ENCODE assay signal across 7 cellular contexts in the genomic region with DNA sequence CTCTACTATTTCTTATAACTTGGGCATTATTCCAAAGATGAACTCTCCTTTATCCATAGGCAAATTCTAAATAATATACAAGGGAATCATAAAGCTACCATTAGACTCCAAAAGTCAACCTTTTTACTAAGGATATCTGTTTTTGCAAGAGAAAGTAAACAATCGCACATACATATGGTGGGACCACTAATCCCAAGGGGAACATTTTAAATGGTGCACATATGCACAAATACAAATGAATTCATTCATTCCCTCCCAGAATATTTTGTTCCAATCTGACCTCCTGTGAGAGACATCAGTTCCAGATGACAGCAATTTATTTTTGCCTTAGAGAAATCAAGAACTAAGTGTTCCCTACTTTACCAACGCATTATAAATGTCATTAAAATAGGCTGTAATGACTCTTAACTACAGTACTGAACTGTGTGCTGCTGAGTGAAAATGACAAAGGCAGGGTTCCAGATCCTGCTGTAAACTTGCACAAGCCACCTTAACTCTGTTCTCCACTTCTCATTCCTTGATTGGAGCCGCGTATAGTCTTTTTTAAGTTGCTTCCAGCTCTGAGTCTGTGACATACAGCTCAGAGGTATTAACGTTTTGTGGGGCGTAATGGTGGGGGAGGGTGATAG. TPM values are rescaled to one million over a fixed set of nuclear protein-coding genes. Genes with fewer than 3 reads are reported as not detected.
DNase-seq lines count a peak whose midpoint lies in the region; ATAC-seq and TF ChIP-seq lines count a peak whose summit lies in the region.

No MANE protein-coding gene starts in this region.

- ATAC-seq in WTC11 (no peak), heart right ventricle (peak in 3 of 8 donors; percentile 5 to 67 (median 39)), GM21737 (IDR thresholded peaks at IDR 0.05; ENCODE audit: unreplicated experiment) (no peak)

- H3K36me3 Mint-ChIP-seq in HFFc6 (ENCODE audit: low read depth) (peaks cover 30% of the 10 kb centered on the region), WTC11 (peaks cover 38% of the 10 kb centered on the region)

- H3K27me3 Mint-ChIP-seq in HFFc6 (ENCODE audit: insufficient read depth) (no peaks in the 10 kb centered on the region), WTC11 (ENCODE audit: low read depth) (no peaks in the 10 kb centered on the region; the same call in 1 of the 2 replicates)

- intact Hi-C loops in heart right ventricle (cut with DNase I) (loop anchor here in 6 of 10 donors (5.0 to 10.0 kb wide), 7 partner anchors 110 to 572 kb away; partner anchors contain the start of genes SOD3 (in 4 of the 6) and CCDC149 (in 2 of the 6)), spleen (cut with DNase I; ENCODE audit: low total_unique reads) (no loop called here)

- no peak for TF ChIP-seq POLR2A in spleen (IDR thresholded peaks at IDR 0.05)

- H3K4me3 ChIP-seq in heart right ventricle (peak overlapping the region; percentile 70 to 100 (median 94)), spleen (peak overlapping the region; percentile 72 to 99 (median 92))

- no peaks in the 10 kb centered on the region for H3K9me3 ChIP-seq in heart right ventricle
- no peaks in the 10 kb centered on the region for H3K9me3 ChIP-seq in spleen

- peak overlapping the region; percentile 99 for H3K4me3 Mint-ChIP-seq in HFFc6
- H3K4me3 Mint-ChIP-seq in WTC11 = peak overlapping the region; percentile 93

- H3K4me1 Mint-ChIP-seq in HFFc6 (ENCODE audit: low read depth) (peaks cover 44% of the 10 kb centered on the region), WTC11 (peaks cover 60% of the 10 kb centered on the region)

- no peak for TF ChIP-seq CTCF in HFFc6 (IDR thresholded peaks at IDR 0.05)
- TF ChIP-seq CTCF in WTC11 (IDR thresholded peaks at IDR 0.05) = no peak
- no peak for TF ChIP-seq CTCF in heart right ventricle (IDR thresholded peaks at IDR 0.05)
- no peak for TF ChIP-seq CTCF in spleen (IDR thresholded peaks at IDR 0.05 in 8 of 11, conservative IDR thresholded peaks at IDR 0.05 in 3 of 11)

- DNase-seq in HFFc6 (no peak), WTC11 (ENCODE audit: low spot score) (no peak), heart right ventricle (no peak), spleen (no peak), T-helper 9 cell (no peak), NCI-H69 (lab: John Stamatoyannopoulos, UW) (no peak)

- no peaks in the 10 kb centered on the region for H3K27me3 ChIP-seq in heart right ventricle
- H3K27me3 ChIP-seq in spleen (replicated peaks in 1 of 7) = no peaks in the 10 kb centered on the region

- H3K27ac ChIP-seq in heart right ventricle (peak overlapping the region in 8 of 10 donors; percentile 93 to 99 (median 98)), spleen (peak overlapping the region in 3 of 8 donors; percentile 95 to 97 (median 97))

- POLR2A ChIA-PET in WTC11 (lab: Charles Lee) = no interaction called here

- CTCF ChIA-PET in WTC11 (lab: Charles Lee) = no interaction called here

- peak overlapping the region; percentile 94 for H3K27ac Mint-ChIP-seq in HFFc6
- H3K27ac Mint-ChIP-seq in WTC11 = peak overlapping the region; percentile 97

- H3K9me3 Mint-ChIP-seq in HFFc6 (no peaks in the 10 kb centered on the region), WTC11 (peaks cover 10% of the 10 kb centered on the region)

- peaks cover 0 to 13% (median 0%) of the 10 kb centered on the region in 9 donors for H3K36me3 ChIP-seq in heart right ventricle
- peaks cover 0 to 14% (median 0%) of the 10 kb centered on the region in 6 donors for H3K36me3 ChIP-seq in spleen

- WGBS in heart right ventricle, 2 donors = 15 to 16% methylated on average over 6 of the region's 6 CpGs
- 18 to 24% (median 20%) methylated on average over 6 of the region's 6 CpGs for whole genome bisulfite sequencing in spleen, 5 donors

- H3K4me1 ChIP-seq in heart right ventricle (peaks cover 0 to 63% (median 62%) of the 10 kb centered on the region in 9 donors), spleen (peaks cover 32 to 70% (median 61%) of the 10 kb centered on the region in 6 donors)

TF ChIP-seq in WTC11, 78 proteins besides CTCF, POLR2A, EP300 and RAD21:
- no peak for TF ChIP-seq IRF1 (CRISPR knock-in tag; IDR thresholded peaks at IDR 0.05)
- no peak for TF ChIP-seq GABPB1 (CRISPR knock-in tag; IDR thresholded peaks at IDR 0.05)
- TF ChIP-seq IRF2 (CRISPR knock-in tag; IDR thresholded peaks at IDR 0.05; ENCODE audit: borderline replicate concordance, low read depth) = no peak
- no peak for TF ChIP-seq ERG (CRISPR knock-in tag; IDR thresholded peaks at IDR 0.05)

RNA-seq across cellular contexts. Expression of gene DHX15, which starts 2.0 kb away (rescaled TPM):
- 100 to 1,000 TPM in 5 of 6 experiments, 10 to 100 TPM in 1; 98.9 to 117 (median 110) TPM for total RNA-seq in HFFc6 (2021; fragmentation: NEBNext Ultra II Directional; extraction: Animal tissue kit (Norgen Biotek cat#: 25700))
- 210 to 240 TPM (median 213 TPM) in 3 replicates for total RNA-seq in WTC11 (2021)
- 10 to 100 TPM; 42.5 to 69.6 (median 48.0) TPM for total RNA-seq in heart right ventricle
- 10 to 100 TPM; 32.9 to 47.7 TPM for polyA plus RNA-seq in heart right ventricle
- 100 to 1,000 TPM; 109 to 180 (median 141) TPM for total RNA-seq in spleen
- 10 to 100 TPM; 47.5 to 55.4 (median 50.0) TPM for polyA plus RNA-seq in spleen
